Comparison of ENCODE assay signal across 4 cellular contexts in the genomic region with DNA sequence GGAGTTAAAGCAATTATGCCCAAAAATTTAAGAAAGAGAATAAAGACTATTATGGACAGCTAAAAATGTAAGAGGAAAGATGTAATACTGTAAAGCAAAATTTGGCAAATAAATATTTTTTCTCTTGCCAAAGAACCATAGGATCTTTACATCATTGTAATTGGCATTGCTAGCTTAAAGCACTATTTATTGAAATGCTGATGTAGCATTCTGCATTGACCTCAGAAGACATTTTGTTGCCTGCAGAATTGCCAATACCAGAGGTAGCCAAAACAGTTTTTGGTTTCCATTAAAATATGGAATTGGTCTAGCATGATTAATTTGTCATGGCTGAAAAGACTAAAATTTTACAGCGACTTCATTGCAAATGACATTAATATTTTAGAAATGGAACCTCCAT.
TF ChIP-seq lines count a peak whose summit lies in the region.

No MANE protein-coding gene starts in this region.

TF ChIP-seq in HepG2, 621 proteins besides CTCF, POLR2A, EP300 and RAD21:
- TF ChIP-seq MAFF (IDR thresholded peaks at IDR 0.05; ENCODE audit: low read depth, low read length) (peak; percentile 45; the same call in 1 of the 2 replicates), ZNF20 (CRISPR knock-in tag; IDR thresholded peaks at IDR 0.05) (no peak), BRCA1 (CRISPR knock-in tag; IDR thresholded peaks at IDR 0.05) (no peak), MAFK (conservative IDR thresholded peaks at IDR 0.05 in 1 of 2, IDR thresholded peaks at IDR 0.05 in 1 of 2; ENCODE audit: low read length in 2 of 2) (peak; percentile 58 to 78)

TF ChIP-seq in GM23338, 12 proteins besides CTCF, POLR2A, EP300 and RAD21 (continues in another document):
- TF ChIP-seq ZNF331 (CRISPR knock-in tag; IDR thresholded peaks at IDR 0.05; ENCODE audit: low read depth) (no peak), EZH2 (IDR thresholded peaks at IDR 0.05; ENCODE audit: low read depth, unreplicated experiment) (no peak), CREB1 (CRISPR knock-in tag; IDR thresholded peaks at IDR 0.05; ENCODE audit: low read depth) (no peak), POLR2AphosphoS5 (IDR thresholded peaks at IDR 0.05; ENCODE audit: low read depth) (no peak), STAT1 (IDR thresholded peaks at IDR 0.05; ENCODE audit: unreplicated experiment) (no peak)
- TF ChIP-seq, protein P1, sequence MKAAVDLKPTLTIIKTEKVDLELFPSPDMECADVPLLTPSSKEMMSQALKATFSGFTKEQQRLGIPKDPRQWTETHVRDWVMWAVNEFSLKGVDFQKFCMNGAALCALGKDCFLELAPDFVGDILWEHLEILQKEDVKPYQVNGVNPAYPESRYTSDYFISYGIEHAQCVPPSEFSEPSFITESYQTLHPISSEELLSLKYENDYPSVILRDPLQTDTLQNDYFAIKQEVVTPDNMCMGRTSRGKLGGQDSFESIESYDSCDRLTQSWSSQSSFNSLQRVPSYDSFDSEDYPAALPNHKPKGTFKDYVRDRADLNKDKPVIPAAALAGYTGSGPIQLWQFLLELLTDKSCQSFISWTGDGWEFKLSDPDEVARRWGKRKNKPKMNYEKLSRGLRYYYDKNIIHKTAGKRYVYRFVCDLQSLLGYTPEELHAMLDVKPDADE (IDR thresholded peaks at IDR 0.05), result no peak

TF ChIP-seq in IMR-90, 13 proteins besides CTCF, POLR2A, EP300 and RAD21:
- no peak for TF ChIP-seq MAZ (IDR thresholded peaks at IDR 0.05; ENCODE audit: borderline replicate concordance, low read depth, low read length)
- no peak for TF ChIP-seq NFE2L2 (IDR thresholded peaks at IDR 0.05; ENCODE audit: low read depth, low read length)
- TF ChIP-seq MAFK (IDR thresholded peaks at IDR 0.05; ENCODE audit: low read depth, low read length), result peak; percentile 56
- TF ChIP-seq, protein P2, sequence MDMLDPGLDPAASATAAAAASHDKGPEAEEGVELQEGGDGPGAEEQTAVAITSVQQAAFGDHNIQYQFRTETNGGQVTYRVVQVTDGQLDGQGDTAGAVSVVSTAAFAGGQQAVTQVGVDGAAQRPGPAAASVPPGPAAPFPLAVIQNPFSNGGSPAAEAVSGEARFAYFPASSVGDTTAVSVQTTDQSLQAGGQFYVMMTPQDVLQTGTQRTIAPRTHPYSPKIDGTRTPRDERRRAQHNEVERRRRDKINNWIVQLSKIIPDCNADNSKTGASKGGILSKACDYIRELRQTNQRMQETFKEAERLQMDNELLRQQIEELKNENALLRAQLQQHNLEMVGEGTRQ (IDR thresholded peaks at IDR 0.05; ENCODE audit: low read depth, low read length), result no peak
- TF ChIP-seq RCOR1 (IDR thresholded peaks at IDR 0.05; ENCODE audit: insufficient replicate concordance, low read length), result no peak
- no peak for TF ChIP-seq SMC3 (IDR thresholded peaks at IDR 0.05; ENCODE audit: low read depth, low read length)

TF ChIP-seq in H1, 55 proteins besides CTCF, POLR2A, EP300 and RAD21:
- peak; percentile 62 for TF ChIP-seq MAFK (IDR thresholded peaks at IDR 0.05; ENCODE audit: low read depth, low read length)
- TF ChIP-seq POLR2AphosphoS5 (IDR thresholded peaks at IDR 0.05; ENCODE audit: low read depth, low read length), result no peak
- TF ChIP-seq KDM1A (IDR thresholded peaks at IDR 0.05; ENCODE audit: borderline replicate concordance, low read length), result no peak
- no peak for TF ChIP-seq SAP30 (IDR thresholded peaks at IDR 0.05; ENCODE audit: insufficient read depth, insufficient replicate concordance, low read length)
